ENCODE assay signal across 28 cellular contexts in genomic region chr3:194885766-194886165, GRCh38.
"Had no signal": no experiment of that assay in that cellular context is flagged by ENCODE, and none has a peak within 500 bp of the region (broad histone marks: within the 10 kb centered on the region; RNA-seq: fewer than 3 reads in every experiment).

No MANE protein-coding gene starts in this region.

- ATAC-seq: activated CD4-positive, alpha-beta T cell treated with anti-CD3 and anti-CD28 coated beads for 36 hours; activated T-cell treated with anti-CD3 and anti-CD28 coated beads, Interleukin-2, amount 50 U/mL, for 72 hours; esophagus mucosa; foreskin keratinocyte; gastrocnemius medialis; heart left ventricle; T-cell had no signal

- H3K4me1 Mint-ChIP-seq: activated CD4-positive, alpha-beta T cell treated with anti-CD3 and anti-CD28 coated beads for 36 hours; activated CD4-positive, alpha-beta T cell treated with anti-CD3 and anti-CD28 coated beads, Interleukin-2, amount 10 ng/mL, durations not matched to agents 24 days and 14 days; activated naive CD4-positive, alpha-beta T cell treated with anti-CD3 and anti-CD28 coated beads, Interleukin-2, amount 10 ng/mL, durations not matched to agents 7 days and 5 days; T-cell had no signal

- H3K36me3 Mint-ChIP-seq: activated naive CD4-positive, alpha-beta T cell treated with anti-CD3 and anti-CD28 coated beads, Interleukin-2, amount 10 ng/mL, durations not matched to agents 7 days and 5 days had no signal

- H3K4me3 Mint-ChIP-seq: activated CD4-positive, alpha-beta memory T cell treated with anti-CD3 and anti-CD28 coated beads for 36 hours; activated CD4-positive, alpha-beta T cell treated with anti-CD3 and anti-CD28 coated beads for 36 hours; activated CD4-positive, alpha-beta T cell treated with anti-CD3 and anti-CD28 coated beads, Interleukin-2, amount 10 ng/mL, durations not matched to agents 24 days and 14 days; activated naive CD4-positive, alpha-beta T cell treated with anti-CD3 and anti-CD28 coated beads, Interleukin-2, amount 10 ng/mL, durations not matched to agents 7 days and 5 days; activated naive CD8-positive, alpha-beta T cell; activated T-cell treated with anti-CD3 and anti-CD28 coated beads, Interleukin-2, amount 50 U/mL, for 24 hours; activated T-cell treated with anti-CD3 and anti-CD28 coated beads, Interleukin-2, amount 50 U/mL, for 72 hours; T-cell; T-helper 1 cell treated with Interleukin-12 subunit alpha and Interleukin-12 subunit beta and Interleukin-4 antibody, amounts not matched to agents 30 μg/mL and 1 μg/mL, for 36 hours; T-helper 2 cell treated with Interferon-gamma antibody and Interleukin-4, amounts not matched to agents 5 μg/mL and 100 μg/mL, for 36 hours had no signal

- DNase-seq: activated CD4-positive, alpha-beta memory T cell treated with anti-CD3 and anti-CD28 coated beads for 36 hours; activated CD4-positive, alpha-beta T cell treated with anti-CD3 and anti-CD28 coated beads for 36 hours; activated CD4-positive, alpha-beta T cell treated with anti-CD3 and anti-CD28 coated beads, Interleukin-2, amount 10 ng/mL, durations not matched to agents 24 days and 14 days; activated CD4-positive, CD25-positive, alpha-beta regulatory T cell; activated CD4-positive, CD25-positive, alpha-beta regulatory T cell treated with anti-CD3 and anti-CD28 coated beads, Interleukin-2, amount 50 U/mL, for 72 hours; activated gamma-delta T cell; activated naive CD4-positive, alpha-beta T cell; activated naive CD4-positive, alpha-beta T cell treated with anti-CD3 and anti-CD28 coated beads, Interleukin-2, amount 10 ng/mL, durations not matched to agents 7 days and 5 days; activated T-cell treated with anti-CD3 and anti-CD28 coated beads for 4 hours; activated T-cell treated with anti-CD3 and anti-CD28 coated beads, Interleukin-2, amount 50 U/mL, for 24 hours; activated T-cell treated with anti-CD3 and anti-CD28 coated beads, Interleukin-2, amount 50 U/mL, for 72 hours; amniotic stem cell; anterior cingulate cortex; caudate nucleus; cortex of kidney; dermis blood vessel endothelial cell; effector CD8-positive, alpha-beta T cell; foreskin keratinocyte; gastrocnemius medialis; glutamatergic neuron; heart left ventricle; SW 1271; T-cell; T1000 had no signal

- H3K27me3 Mint-ChIP-seq: activated naive CD8-positive, alpha-beta T cell had no signal

- H3K27ac Mint-ChIP-seq: activated CD4-positive, alpha-beta memory T cell treated with anti-CD3 and anti-CD28 coated beads for 36 hours; activated CD4-positive, alpha-beta T cell treated with anti-CD3 and anti-CD28 coated beads for 36 hours; activated CD4-positive, alpha-beta T cell treated with anti-CD3 and anti-CD28 coated beads, Interleukin-2, amount 10 ng/mL, durations not matched to agents 24 days and 14 days; activated naive CD4-positive, alpha-beta T cell treated with anti-CD3 and anti-CD28 coated beads, Interleukin-2, amount 10 ng/mL, durations not matched to agents 7 days and 5 days; activated naive CD8-positive, alpha-beta T cell; activated T-cell treated with anti-CD3 and anti-CD28 coated beads, Interleukin-2, amount 50 U/mL, for 24 hours; activated T-cell treated with anti-CD3 and anti-CD28 coated beads, Interleukin-2, amount 50 U/mL, for 72 hours; T-cell; T-helper 1 cell treated with Interleukin-12 subunit alpha and Interleukin-12 subunit beta and Interleukin-4 antibody, amounts not matched to agents 30 μg/mL and 1 μg/mL, for 36 hours; T-helper 2 cell treated with Interferon-gamma antibody and Interleukin-4, amounts not matched to agents 5 μg/mL and 100 μg/mL, for 36 hours had no signal
